23 cellular contexts compared by ENCODE assay signal in genomic region chr3:155979746-155980145, GRCh38.
"Had no signal": no experiment of that assay in that cellular context is flagged by ENCODE, and none has a peak within 500 bp of the region (broad histone marks: within the 10 kb centered on the region; RNA-seq: fewer than 3 reads in every experiment).

No MANE protein-coding gene starts in this region.

- H3K9me3 Mint-ChIP-seq: activated naive CD8-positive, alpha-beta T cell treated with anti-CD3 and anti-CD28 coated beads, Interleukin-2, amount 10 ng/mL, durations not matched to agents 7 days and 5 days; activated T-cell treated with anti-CD3 and anti-CD28 coated beads, Interleukin-2, amount 50 U/mL, for 72 hours; memory B cell; naive thymus-derived CD8-positive, alpha-beta T cell; neural crest cell; stimulated activated naive CD8-positive, alpha-beta T cell treated with anti-CD3 and anti-CD28 coated beads, Interleukin-15, Interleukin-2, amounts not matched to agents 100 ng/mL and 50 ng/mL, for 24 hours had no signal

- H3K4me1 ChIP-seq: colonic mucosa, esophagus squamous epithelium, parathyroid adenoma, spleen had no signal

- H3K79me2 ChIP-seq: hepatocyte, parathyroid adenoma had no signal

- H3K36me3 ChIP-seq: colonic mucosa, esophagus squamous epithelium, spleen, thoracic aorta had no signal

- H3K27ac Mint-ChIP-seq: activated naive CD8-positive, alpha-beta T cell treated with anti-CD3 and anti-CD28 coated beads, Interleukin-2, amount 10 ng/mL, durations not matched to agents 7 days and 5 days; activated T-cell treated with anti-CD3 and anti-CD28 coated beads, Interleukin-2, amount 50 U/mL, for 72 hours; memory B cell; naive thymus-derived CD8-positive, alpha-beta T cell; stimulated activated naive CD8-positive, alpha-beta T cell treated with anti-CD3 and anti-CD28 coated beads, Interleukin-15, Interleukin-2, amounts not matched to agents 100 ng/mL and 50 ng/mL, for 24 hours had no signal

- H3K36me3 Mint-ChIP-seq: activated naive CD8-positive, alpha-beta T cell treated with anti-CD3 and anti-CD28 coated beads, Interleukin-2, amount 10 ng/mL, durations not matched to agents 7 days and 5 days; memory B cell; naive thymus-derived CD8-positive, alpha-beta T cell had no signal

- DNase-seq: activated CD4-positive, alpha-beta T cell treated with anti-CD3 and anti-CD28 coated beads for 4 hours; activated CD4-positive, alpha-beta T cell treated with anti-CD3 and anti-CD28 coated beads, Interleukin-2, amount 50 U/mL, for 4 hours; activated CD4-positive, CD25-positive, alpha-beta regulatory T cell; activated naive CD4-positive, alpha-beta T cell treated with Interleukin-2 at 50 U/mL for 16 hours; activated naive CD8-positive, alpha-beta T cell treated with anti-CD3 and anti-CD28 coated beads, Interleukin-2, amount 10 ng/mL, durations not matched to agents 7 days and 5 days; activated T-cell treated with anti-CD3 and anti-CD28 coated beads for 4 hours; activated T-cell treated with anti-CD3 and anti-CD28 coated beads, Interleukin-2, amount 50 U/mL, for 72 hours; amniotic stem cell; colonic mucosa; effector CD8-positive, alpha-beta T cell; esophagus squamous epithelium; left cardiac atrium; naive thymus-derived CD8-positive, alpha-beta T cell; occipital lobe; right cardiac atrium; spleen had no signal

- H3K27me3 ChIP-seq: colonic mucosa, esophagus squamous epithelium, hepatocyte, spleen had no signal

- H3K27me3 Mint-ChIP-seq: naive thymus-derived CD8-positive, alpha-beta T cell; stimulated activated naive CD8-positive, alpha-beta T cell treated with anti-CD3 and anti-CD28 coated beads, Interleukin-15, Interleukin-2, amounts not matched to agents 100 ng/mL and 50 ng/mL, for 24 hours had no signal

- H3K4me2 ChIP-seq: hepatocyte had no signal

- H3K4me3 ChIP-seq: colonic mucosa, esophagus squamous epithelium, hepatocyte, spleen, thoracic aorta had no signal

- H3K9me3 ChIP-seq: colonic mucosa, esophagus squamous epithelium, spleen, thoracic aorta had no signal

- ATAC-seq: activated T-cell treated with anti-CD3 and anti-CD28 coated beads, Interleukin-2, amount 50 U/mL, for 72 hours; left cardiac atrium; naive thymus-derived CD8-positive, alpha-beta T cell; right cardiac atrium had no signal

- H3K4me1 Mint-ChIP-seq: activated naive CD8-positive, alpha-beta T cell treated with anti-CD3 and anti-CD28 coated beads, Interleukin-2, amount 10 ng/mL, durations not matched to agents 7 days and 5 days; memory B cell; naive thymus-derived CD8-positive, alpha-beta T cell; neural crest cell had no signal

- H2AFZ ChIP-seq: hepatocyte, parathyroid adenoma had no signal

- H3K27ac ChIP-seq: colonic mucosa, epithelial cell of prostate, esophagus squamous epithelium, hepatocyte, parathyroid adenoma, spleen, thoracic aorta had no signal

- H3K9ac ChIP-seq: parathyroid adenoma had no signal

- H3K4me3 Mint-ChIP-seq: activated naive CD8-positive, alpha-beta T cell treated with anti-CD3 and anti-CD28 coated beads, Interleukin-2, amount 10 ng/mL, durations not matched to agents 7 days and 5 days; activated T-cell treated with anti-CD3 and anti-CD28 coated beads, Interleukin-2, amount 50 U/mL, for 72 hours; memory B cell; naive thymus-derived CD8-positive, alpha-beta T cell; neural crest cell; stimulated activated naive CD8-positive, alpha-beta T cell treated with anti-CD3 and anti-CD28 coated beads, Interleukin-15, Interleukin-2, amounts not matched to agents 100 ng/mL and 50 ng/mL, for 24 hours had no signal
